In the genomic region with DNA sequence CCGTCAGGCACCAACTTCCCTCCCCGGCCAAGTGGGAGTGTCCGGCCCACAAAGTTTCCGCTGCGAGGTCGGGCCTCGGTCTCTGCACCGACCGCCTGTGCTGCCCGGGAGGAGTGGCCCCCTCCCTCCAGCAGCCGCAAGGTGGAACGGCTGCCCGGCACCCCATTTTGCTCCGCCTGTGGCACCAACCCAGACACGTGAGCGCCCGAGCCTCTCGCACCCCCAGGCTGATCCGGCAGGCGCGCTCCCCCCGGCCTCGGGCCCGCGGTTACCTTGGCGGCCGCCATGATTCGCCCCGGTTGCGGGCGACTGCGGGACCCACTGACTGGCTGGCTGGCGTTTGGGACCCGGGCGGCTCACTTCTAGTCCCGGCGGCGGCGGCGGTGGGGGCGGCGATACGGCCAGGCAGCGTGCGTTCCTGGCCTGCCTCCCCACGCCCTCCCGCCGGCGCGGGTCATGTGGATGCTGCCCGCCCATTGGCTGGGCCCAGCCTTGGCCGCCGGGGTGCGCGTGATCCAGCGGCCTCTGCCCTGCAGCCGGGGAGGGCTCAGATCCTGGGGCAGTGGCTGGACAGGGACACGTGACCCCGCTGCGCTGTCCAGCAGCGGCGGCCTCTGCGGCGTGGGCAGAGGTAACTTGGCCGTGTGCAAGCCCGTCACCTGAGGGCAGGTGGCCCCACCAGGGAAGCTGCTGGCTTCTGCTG, we compare ENCODE assay signal across 8 cellular contexts. TPM values are rescaled to one million over a fixed set of nuclear protein-coding genes. Genes with fewer than 3 reads are reported as not detected.
DNase-seq lines count a peak whose midpoint lies in the region; ATAC-seq and TF ChIP-seq lines count a peak whose summit lies in the region.

TSS of gene SLC25A13 (minus strand) at position 429 of the 703 bp plus-strand sequence. CDS start at position 287, 142 bp downstream.

- no peaks in the 10 kb centered on the region for H3K27me3 ChIP-seq in CD8-positive, alpha-beta memory T cell (ENCODE audit: insufficient read depth, low read length, poor library complexity, severe bottlenecking)

- in situ Hi-C loops in endometrial microvascular endothelial cells (cut with HindIII; ENCODE audit: inconsistent ontology term, low pct_unique_long_range_greater_than_20kb, low sequenced_read_pairs) = no loop called here

- H3K36me3 ChIP-seq in CD8-positive, alpha-beta memory T cell (ENCODE audit: insufficient read depth, low read length) = no peaks in the 10 kb centered on the region

- H3K27me3 Mint-ChIP-seq in CD8-positive, alpha-beta memory T cell = no peaks in the 10 kb centered on the region
- no peaks in the 10 kb centered on the region for H3K27me3 Mint-ChIP-seq in mesothelial cell of epicardium (ENCODE audit: low read depth)

- peaks cover 10% of the 10 kb centered on the region for H3K4me1 ChIP-seq in CD8-positive, alpha-beta memory T cell (ENCODE audit: insufficient read depth, low read length)

- CTCF ChIA-PET in CD8-positive, alpha-beta memory T cell (lab: Charles Lee) = no interaction called here

- ATAC-seq in GM19438 (IDR thresholded peaks at IDR 0.05; ENCODE audit: low read depth, unreplicated experiment) (peak; percentile 71), HG03571 (IDR thresholded peaks at IDR 0.05; ENCODE audit: unreplicated experiment) (peak; percentile 89)

- POLR2A ChIA-PET in CD8-positive, alpha-beta memory T cell (lab: Charles Lee) = interaction anchor here (1.1 kb wide), 1 partner anchor 36 kb away, joined by 3 read pairs; no protein-coding TSS in a partner anchor

- peaks cover 22 to 39% (median 31%) of the 10 kb centered on the region in 3 donors for H3K4me1 Mint-ChIP-seq in CD8-positive, alpha-beta memory T cell
- H3K4me1 Mint-ChIP-seq in mesothelial cell of epicardium = peaks cover 12% of the 10 kb centered on the region

- no peak for TF ChIP-seq CTCF in mesothelial cell of epicardium (IDR thresholded peaks at IDR 0.05; ENCODE audit: unreplicated experiment)

- H3K4me3 Mint-ChIP-seq in CD8-positive, alpha-beta memory T cell = peak within 1 kb of the TSS; percentile 87 to 97 (median 92)
- peak within 1 kb of the TSS; percentile 91 for H3K4me3 Mint-ChIP-seq in mesothelial cell of epicardium

- H3K27ac Mint-ChIP-seq in CD8-positive, alpha-beta memory T cell = peak within 1 kb of the TSS; percentile 77 to 99 (median 93)
- peak within 1 kb of the TSS; percentile 98 for H3K27ac Mint-ChIP-seq in mesothelial cell of epicardium

- peak within 1 kb of the TSS; percentile 81 for H3K4me3 ChIP-seq in CD8-positive, alpha-beta memory T cell (ENCODE audit: low read length)

- DNase-seq in CD8-positive, alpha-beta memory T cell = peak; percentile 41 to 72 (median 60)
- DNase-seq in NOMO-1 treated with dmso at 0.1 percent for 144 hours (lab: John Stamatoyannopoulos, UW; ENCODE audit: unreplicated experiment) (peak; percentile 97), mesothelial cell of epicardium (ENCODE audit: low spot score in 2 of 2, unreplicated experiment in 2 of 2) (peak; percentile 43 to 68)
- peak; percentile 19 for DNase-seq in activated CD8-positive, alpha-beta memory T cell treated with anti-CD3 and anti-CD28 coated beads, Interleukin-2, amount 50 U/mL, for 1 hour (ENCODE audit: extremely low read depth)
- peak; percentile 47 to 56 for DNase-seq in stimulated activated CD8-positive, alpha-beta memory T cell treated with anti-CD3 and anti-CD28 coated beads, Interleukin-2, amount 100 ng/mL, for 48 hours (ENCODE audit: low read depth in 2 of 2)

- H3K36me3 Mint-ChIP-seq in CD8-positive, alpha-beta memory T cell = peaks cover 0 to 5% (median 0%) of the 10 kb centered on the region in 3 donors
- H3K36me3 Mint-ChIP-seq in mesothelial cell of epicardium = no peaks in the 10 kb centered on the region

- H3K9me3 ChIP-seq in CD8-positive, alpha-beta memory T cell (ENCODE audit: low read length) = no peaks in the 10 kb centered on the region

- no peaks in the 10 kb centered on the region for H3K9me3 Mint-ChIP-seq in CD8-positive, alpha-beta memory T cell
- H3K9me3 Mint-ChIP-seq in mesothelial cell of epicardium = peaks cover 4% of the 10 kb centered on the region

- H3K27ac ChIP-seq in CD8-positive, alpha-beta memory T cell (ENCODE audit: low read depth, low read length) = peak within 1 kb of the TSS; percentile 78

RNA-seq across cellular contexts. Expression of gene SLC25A13, which starts in this region (rescaled TPM):
- total RNA-seq in CD8-positive, alpha-beta memory T cell = 10 to 100 TPM; 10.8 to 13.8 TPM
- polyA plus RNA-seq in CD8-positive, alpha-beta memory T cell = 9.7 TPM
- total RNA-seq in endometrial microvascular endothelial cells (ENCODE audit: inconsistent ontology term) = 39.2 TPM
- total RNA-seq in mesothelial cell of epicardium = 42.3 to 47.4 TPM (median 43.1 TPM) in 3 replicates

Comparison
In these comparisons a context has a peak if more than half of its experiments do, and no peak if none do; other contexts are left out.
1. Peak in every context shown above with its lines: DNase-seq, ATAC-seq, H3K4me3 ChIP-seq and H3K27ac ChIP-seq.
2. DNase-seq: peak in every context shown above with its lines; median percentile 97 in NOMO-1 treated with dmso at 0.1 percent for 144 hours; 60 in CD8-positive, alpha-beta memory T cell; 56 in mesothelial cell of epicardium; 52 in stimulated activated CD8-positive, alpha-beta memory T cell treated with anti-CD3 and anti-CD28 coated beads, Interleukin-2, amount 100 ng/mL, for 48 hours; 19 in activated CD8-positive, alpha-beta memory T cell treated with anti-CD3 and anti-CD28 coated beads, Interleukin-2, amount 50 U/mL, for 1 hour.